ENCODE assay signal across 14 cellular contexts in the genomic region with DNA sequence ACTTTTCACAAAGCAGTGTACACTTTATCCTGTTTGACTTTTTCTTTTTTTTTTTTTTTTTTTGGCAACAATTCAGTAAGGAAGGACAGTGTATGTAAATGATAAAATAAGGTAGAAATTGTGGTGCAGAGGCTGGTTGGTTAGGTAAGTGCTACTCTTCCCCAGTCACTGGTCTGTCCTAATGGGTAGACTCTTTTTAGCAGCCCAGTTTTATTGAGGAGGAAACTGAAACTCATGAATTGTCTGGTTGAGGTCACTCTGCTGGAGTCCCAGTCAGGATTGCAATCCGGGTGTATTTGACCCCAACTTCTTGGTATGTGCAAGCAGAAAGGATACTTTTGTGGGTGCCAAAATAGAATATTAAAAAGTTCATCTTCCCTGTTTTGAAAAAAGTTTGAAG.
"Had no signal": no experiment of that assay in that cellular context is flagged by ENCODE, and none has a peak within 500 bp of the region (broad histone marks: within the 10 kb centered on the region; RNA-seq: fewer than 3 reads in every experiment).

No MANE protein-coding gene starts in this region.

- DNase-seq: activated CD4-positive, alpha-beta T cell treated with anti-CD3 and anti-CD28 coated beads, Interleukin-2, amount 50 U/mL, for 1 hour; activated T-cell treated with anti-CD3 and anti-CD28 coated beads for 4 hours; amygdala; central memory CD4-positive, alpha-beta T cell; cortex of kidney; effector CD8-positive, alpha-beta T cell; head of caudate nucleus; left cardiac atrium; naive thymus-derived CD4-positive, alpha-beta T cell; tibial artery had no signal

- H3K27ac Mint-ChIP-seq: activated naive CD4-positive, alpha-beta T cell treated with anti-CD3 and anti-CD28 coated beads, Interleukin-2, amount 50 U/mL, for 72 hours; brain; stimulated activated memory B cell treated with anti-CD40 and anti-IgM and Interleukin-4, amounts not matched to agents 10 μg/mL and 1 μg/mL and 100 μg/mL, for 72 hours had no signal

- H3K4me3 Mint-ChIP-seq: brain; naive thymus-derived CD4-positive, alpha-beta T cell; stimulated activated memory B cell treated with anti-CD40 and anti-IgM and Interleukin-4, amounts not matched to agents 10 μg/mL and 1 μg/mL and 100 μg/mL, for 72 hours had no signal

- ATAC-seq: activated naive CD4-positive, alpha-beta T cell treated with anti-CD3 and anti-CD28 coated beads, Interleukin-2, amount 50 U/mL, for 72 hours; left cardiac atrium; naive thymus-derived CD4-positive, alpha-beta T cell; stimulated activated memory B cell treated with anti-CD40 and anti-IgM and Interleukin-4, amounts not matched to agents 10 μg/mL and 1 μg/mL and 100 μg/mL, for 72 hours had no signal

- H3K9me3 Mint-ChIP-seq: activated naive CD4-positive, alpha-beta T cell treated with anti-CD3 and anti-CD28 coated beads, Interleukin-2, amount 50 U/mL, for 72 hours; stimulated activated memory B cell treated with anti-CD40 and anti-IgM and Interleukin-4, amounts not matched to agents 10 μg/mL and 1 μg/mL and 100 μg/mL, for 72 hours had no signal

- H3K27me3 Mint-ChIP-seq: brain; naive thymus-derived CD4-positive, alpha-beta T cell; stimulated activated memory B cell treated with anti-CD40 and anti-IgM and Interleukin-4, amounts not matched to agents 10 μg/mL and 1 μg/mL and 100 μg/mL, for 72 hours had no signal

- H3K36me3 ChIP-seq: neutrophil, tibial artery had no signal

- H3K4me3 ChIP-seq: tibial artery had no signal

- H3K9me3 ChIP-seq: neutrophil, tibial artery had no signal

- H3K27ac ChIP-seq: neutrophil, tibial artery had no signal

- H3K27me3 ChIP-seq: neutrophil, tibial artery had no signal
